ENCODE assay signal across 10 cellular contexts in genomic region chr6:15628499-15629131, GRCh38. TPM values are rescaled to one million over a fixed set of nuclear protein-coding genes. Genes with fewer than 3 reads are reported as not detected.
A peak's percentile ranks its signal among the peaks of the same experiment; 100 is the strongest.
DNase-seq lines count a peak whose midpoint lies in the region; ATAC-seq lines count a peak whose summit lies in the region.
"Had no signal": no experiment of that assay in that cellular context is flagged by ENCODE, and none has a peak within 500 bp of the region (broad histone marks: within the 10 kb centered on the region; RNA-seq: fewer than 3 reads in every experiment).

No MANE protein-coding gene starts in this region.

- H3K9ac ChIP-seq in mesenchymal stem cell (ENCODE audit: low read length) = peak overlapping the region; percentile 68

- H4K8ac ChIP-seq in mesenchymal stem cell (ENCODE audit: low read length) = no peak overlapping the region

- H4K91ac ChIP-seq in mesenchymal stem cell (ENCODE audit: low read length) = no peak overlapping the region

- H3K4me1 ChIP-seq in mesenchymal stem cell (ENCODE audit: control insufficient read depth, insufficient read depth, low read depth, low read length) (peaks cover 2% of the 10 kb centered on the region), urinary bladder (ENCODE audit: insufficient read depth) (no peaks in the 10 kb centered on the region)
- H3K4me1 ChIP-seq: pancreas had no signal

- H3K27me3 ChIP-seq in mesenchymal stem cell (ENCODE audit: control insufficient read depth in 1 of 2, insufficient read depth in 1 of 2, low read length in 2 of 2) = no peaks in the 10 kb centered on the region
- H3K27me3 ChIP-seq: pancreas had no signal

- no peak overlapping the region for H3K4ac ChIP-seq in mesenchymal stem cell (ENCODE audit: low read depth in 1 of 2, low read length in 2 of 2)

- in situ Hi-C loops in G401 (cut with HindIII; ENCODE audit: low sequenced_read_pairs) = no loop called here

- H2BK120ac ChIP-seq in mesenchymal stem cell (ENCODE audit: low read depth, low read length) = no peak overlapping the region

- no peak overlapping the region for H2BK15ac ChIP-seq in mesenchymal stem cell (ENCODE audit: low read depth, poor library complexity, severe bottlenecking)

- H3K4me2 ChIP-seq in mesenchymal stem cell (ENCODE audit: low read length, poor library complexity, severe bottlenecking) = no peak overlapping the region

- no peak overlapping the region for H3K4me3 ChIP-seq in mesenchymal stem cell (ENCODE audit: insufficient read depth in 1 of 2, low read depth in 1 of 2, low read length in 2 of 2)
- H3K4me3 ChIP-seq in urinary bladder (ENCODE audit: low read depth, low read length) = no peak overlapping the region
- H3K4me3 ChIP-seq: pancreas had no signal

- peaks cover 5% of the 10 kb centered on the region for H3K79me1 ChIP-seq in mesenchymal stem cell (replicated peaks; ENCODE audit: low read length, poor library complexity, severe bottlenecking)

- WGBS in mesenchymal stem cell = 64% methylated on average over 3 of the region's 7 CpGs
- WGBS in urinary bladder = 60% methylated on average over 7 of the region's 7 CpGs

- H3K14ac ChIP-seq in mesenchymal stem cell (ENCODE audit: low read length in 2 of 2) = no peak overlapping the region

- H3K9me3 ChIP-seq in mesenchymal stem cell (ENCODE audit: control insufficient read depth, low read length) = no peaks in the 10 kb centered on the region
- H3K9me3 ChIP-seq: pancreas had no signal

- H2AK5ac ChIP-seq in mesenchymal stem cell (ENCODE audit: low read length, severe bottlenecking) = no peak overlapping the region

- H3K36me3 ChIP-seq in mesenchymal stem cell (ENCODE audit: control insufficient read depth in 1 of 2, insufficient read depth in 2 of 2, low read depth in 1 of 2, low read length in 2 of 2) (peaks cover 3 to 18% of the 10 kb centered on the region in 2 experiments), urinary bladder (ENCODE audit: insufficient read depth) (peaks cover 2% of the 10 kb centered on the region)
- H3K36me3 ChIP-seq: pancreas had no signal

- no peak for ATAC-seq in Right ventricle myocardium superior (ENCODE audit: poor library complexity)

- H2BK12ac ChIP-seq in mesenchymal stem cell (ENCODE audit: low read length in 2 of 2) = no peak overlapping the region

- H2AFZ ChIP-seq in mesenchymal stem cell (ENCODE audit: low read depth, low read length) = no peak overlapping the region

- H3K27ac ChIP-seq in mesenchymal stem cell (ENCODE audit: low read length, poor library complexity, severe bottlenecking) (no peak overlapping the region), urinary bladder (ENCODE audit: low read depth) (peak overlapping the region; percentile 38)
- H3K27ac ChIP-seq: pancreas had no signal

- DNase-seq in activated gamma-delta T cell treated with Interleukin-2 at 50 U/mL for 16 hours (peak; percentile 25), activated gamma-delta T cell (lab: John Stamatoyannopoulos, UW) (no peak), activated T-cell treated with anti-CD3 and anti-CD28 coated beads for 48 hours (ENCODE audit: low read depth) (peak; percentile 43), mesenchymal stem cell (peak; percentile 76), iPS-NIHi7 (ENCODE audit: extremely low spot score) (no peak), Right ventricle myocardium superior (no peak), G401 (ENCODE audit: low spot score) (no peak)
- DNase-seq: Calu3, pancreas had no signal

- no peak overlapping the region for H2BK5ac ChIP-seq in mesenchymal stem cell (ENCODE audit: low read depth, low read length, poor library complexity, severe bottlenecking)

- no peak overlapping the region for H3K18ac ChIP-seq in mesenchymal stem cell (ENCODE audit: low read depth in 1 of 2, low read length in 2 of 2)

- H3K23ac ChIP-seq in mesenchymal stem cell (ENCODE audit: low read length in 2 of 2) = no peak overlapping the region

- intact Hi-C loops in Right ventricle myocardium superior (cut with DNase I) = no loop called here

RNA-seq across cellular contexts. Expression of gene DTNBP1, which starts 34.2 kb away (rescaled TPM):
- polyA plus RNA-seq in mesenchymal stem cell (2013, experiment 1 of 2) = 24.9 TPM
- polyA plus RNA-seq in mesenchymal stem cell (2013, experiment 2 of 2) = 26.0 TPM
- total RNA-seq in urinary bladder (5.0 TPM), Right ventricle myocardium superior (20.8 TPM)
- 23.3 TPM for polyA plus RNA-seq in urinary bladder
- total RNA-seq in G401 (2014; rRNA removed; shearing (Covaris generic)) = 5.4 TPM in 2 replicates

Comparison
In these comparisons a context has a peak if more than half of its experiments do, and no peak if none do; other contexts are left out.
1. DNase-seq: peak in activated gamma-delta T cell treated with Interleukin-2 at 50 U/mL for 16 hours (single experiment), activated T-cell treated with anti-CD3 and anti-CD28 coated beads for 48 hours (single experiment) and mesenchymal stem cell (single experiment); none in activated gamma-delta T cell (single experiment), iPS-NIHi7 (single experiment), Right ventricle myocardium superior (single experiment) and G401 (single experiment).